ENCODE assay signal across 2 cellular contexts in the genomic region with DNA sequence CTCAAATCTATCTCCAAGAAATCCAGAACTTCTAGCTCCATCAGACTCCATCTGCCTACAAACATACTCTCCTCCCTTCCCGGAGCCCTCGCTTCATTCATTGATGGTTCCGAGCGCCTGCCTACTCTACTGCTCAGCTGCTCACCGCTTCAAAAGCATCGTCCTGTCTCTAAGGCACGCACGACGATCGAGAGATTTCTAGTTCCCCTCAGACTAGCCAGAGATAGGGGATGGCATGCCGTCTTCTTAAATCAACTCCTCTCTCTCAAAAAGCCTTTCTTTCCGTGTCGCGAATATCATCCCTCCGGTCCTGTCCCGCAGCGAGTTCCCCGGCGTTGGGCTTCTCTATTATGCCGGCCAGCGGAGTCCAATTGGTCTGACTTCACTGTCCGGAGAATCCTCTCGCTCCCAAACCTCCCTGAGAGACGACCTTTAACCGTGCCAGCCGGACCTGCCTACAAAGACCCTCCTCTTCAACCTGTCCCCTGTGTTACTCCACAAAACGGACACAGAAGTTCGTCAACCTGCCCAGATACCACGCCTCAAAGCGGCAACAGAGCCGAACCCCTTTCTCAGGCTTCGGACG.
TF ChIP-seq lines count a peak whose summit lies in the region.

No MANE protein-coding gene starts in this region.

TF ChIP-seq in HCT116, 20 proteins besides CTCF, POLR2A, EP300 and RAD21:
- TF ChIP-seq SP1 (IDR thresholded peaks at IDR 0.05; ENCODE audit: low read depth), result no peak
- no peak for TF ChIP-seq CBX3 (IDR thresholded peaks at IDR 0.05; ENCODE audit: low read depth)
- no peak for TF ChIP-seq FOSL1 (IDR thresholded peaks at IDR 0.05; ENCODE audit: low read depth)
- TF ChIP-seq, protein P1, sequence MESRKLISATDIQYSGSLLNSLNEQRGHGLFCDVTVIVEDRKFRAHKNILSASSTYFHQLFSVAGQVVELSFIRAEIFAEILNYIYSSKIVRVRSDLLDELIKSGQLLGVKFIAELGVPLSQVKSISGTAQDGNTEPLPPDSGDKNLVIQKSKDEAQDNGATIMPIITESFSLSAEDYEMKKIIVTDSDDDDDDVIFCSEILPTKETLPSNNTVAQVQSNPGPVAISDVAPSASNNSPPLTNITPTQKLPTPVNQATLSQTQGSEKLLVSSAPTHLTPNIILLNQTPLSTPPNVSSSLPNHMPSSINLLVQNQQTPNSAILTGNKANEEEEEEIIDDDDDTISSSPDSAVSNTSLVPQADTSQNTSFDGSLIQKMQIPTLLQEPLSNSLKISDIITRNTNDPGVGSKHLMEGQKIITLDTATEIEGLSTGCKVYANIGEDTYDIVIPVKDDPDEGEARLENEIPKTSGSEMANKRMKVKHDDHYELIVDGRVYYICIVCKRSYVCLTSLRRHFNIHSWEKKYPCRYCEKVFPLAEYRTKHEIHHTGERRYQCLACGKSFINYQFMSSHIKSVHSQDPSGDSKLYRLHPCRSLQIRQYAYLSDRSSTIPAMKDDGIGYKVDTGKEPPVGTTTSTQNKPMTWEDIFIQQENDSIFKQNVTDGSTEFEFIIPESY (IDR thresholded peaks at IDR 0.05; ENCODE audit: extremely low read depth, insufficient replicate concordance, low read length), result no peak
- no peak for TF ChIP-seq JUND (IDR thresholded peaks at IDR 0.05)
- TF ChIP-seq CEBPB (IDR thresholded peaks at IDR 0.05; ENCODE audit: low read depth), result no peak
- TF ChIP-seq TCF7L2 (IDR thresholded peaks at IDR 0.05; ENCODE audit: borderline replicate concordance, extremely low read depth, insufficient read depth, insufficient read length), result no peak
- no peak for TF ChIP-seq ELF1 (IDR thresholded peaks at IDR 0.05; ENCODE audit: borderline replicate concordance, low read depth)
- TF ChIP-seq, protein P2, sequence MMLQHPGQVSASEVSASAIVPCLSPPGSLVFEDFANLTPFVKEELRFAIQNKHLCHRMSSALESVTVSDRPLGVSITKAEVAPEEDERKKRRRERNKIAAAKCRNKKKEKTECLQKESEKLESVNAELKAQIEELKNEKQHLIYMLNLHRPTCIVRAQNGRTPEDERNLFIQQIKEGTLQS (IDR thresholded peaks at IDR 0.05), result no peak

TF ChIP-seq in HEK293T, 16 proteins besides CTCF, POLR2A, EP300 and RAD21:
- no peak for TF ChIP-seq SP1 (IDR thresholded peaks at IDR 0.05)
- no peak for TF ChIP-seq NFRKB (IDR thresholded peaks at IDR 0.05)
- TF ChIP-seq ZNF384 (IDR thresholded peaks at IDR 0.05), result no peak
- no peak for TF ChIP-seq LEF1 (IDR thresholded peaks at IDR 0.05; ENCODE audit: borderline replicate concordance)
- no peak for TF ChIP-seq L3MBTL2 (conservative IDR thresholded peaks at IDR 0.05)
- TF ChIP-seq HDGF (IDR thresholded peaks at IDR 0.05; ENCODE audit: borderline replicate concordance), result no peak
- TF ChIP-seq FOXA1 (IDR thresholded peaks at IDR 0.05), result no peak
- no peak for TF ChIP-seq FOXK2 (IDR thresholded peaks at IDR 0.05)
- no peak for TF ChIP-seq TARDBP (IDR thresholded peaks at IDR 0.05)
- TF ChIP-seq ARNT (IDR thresholded peaks at IDR 0.05), result no peak
- no peak for TF ChIP-seq FOXM1 (IDR thresholded peaks at IDR 0.05; ENCODE audit: borderline replicate concordance)
- TF ChIP-seq, protein P3, sequence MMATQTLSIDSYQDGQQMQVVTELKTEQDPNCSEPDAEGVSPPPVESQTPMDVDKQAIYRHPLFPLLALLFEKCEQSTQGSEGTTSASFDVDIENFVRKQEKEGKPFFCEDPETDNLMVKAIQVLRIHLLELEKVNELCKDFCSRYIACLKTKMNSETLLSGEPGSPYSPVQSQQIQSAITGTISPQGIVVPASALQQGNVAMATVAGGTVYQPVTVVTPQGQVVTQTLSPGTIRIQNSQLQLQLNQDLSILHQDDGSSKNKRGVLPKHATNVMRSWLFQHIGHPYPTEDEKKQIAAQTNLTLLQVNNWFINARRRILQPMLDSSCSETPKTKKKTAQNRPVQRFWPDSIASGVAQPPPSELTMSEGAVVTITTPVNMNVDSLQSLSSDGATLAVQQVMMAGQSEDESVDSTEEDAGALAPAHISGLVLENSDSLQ (IDR thresholded peaks at IDR 0.05), result no peak
- no peak for TF ChIP-seq ELF4 (IDR thresholded peaks at IDR 0.05)
- no peak for TF ChIP-seq SUZ12 (IDR thresholded peaks at IDR 0.05)
- no peak for TF ChIP-seq BHLHE40 (IDR thresholded peaks at IDR 0.05; ENCODE audit: borderline replicate concordance)
- no peak for TF ChIP-seq CTBP1 (IDR thresholded peaks at IDR 0.05; ENCODE audit: borderline replicate concordance)
